8 cellular contexts compared by ENCODE assay signal in the genomic region with DNA sequence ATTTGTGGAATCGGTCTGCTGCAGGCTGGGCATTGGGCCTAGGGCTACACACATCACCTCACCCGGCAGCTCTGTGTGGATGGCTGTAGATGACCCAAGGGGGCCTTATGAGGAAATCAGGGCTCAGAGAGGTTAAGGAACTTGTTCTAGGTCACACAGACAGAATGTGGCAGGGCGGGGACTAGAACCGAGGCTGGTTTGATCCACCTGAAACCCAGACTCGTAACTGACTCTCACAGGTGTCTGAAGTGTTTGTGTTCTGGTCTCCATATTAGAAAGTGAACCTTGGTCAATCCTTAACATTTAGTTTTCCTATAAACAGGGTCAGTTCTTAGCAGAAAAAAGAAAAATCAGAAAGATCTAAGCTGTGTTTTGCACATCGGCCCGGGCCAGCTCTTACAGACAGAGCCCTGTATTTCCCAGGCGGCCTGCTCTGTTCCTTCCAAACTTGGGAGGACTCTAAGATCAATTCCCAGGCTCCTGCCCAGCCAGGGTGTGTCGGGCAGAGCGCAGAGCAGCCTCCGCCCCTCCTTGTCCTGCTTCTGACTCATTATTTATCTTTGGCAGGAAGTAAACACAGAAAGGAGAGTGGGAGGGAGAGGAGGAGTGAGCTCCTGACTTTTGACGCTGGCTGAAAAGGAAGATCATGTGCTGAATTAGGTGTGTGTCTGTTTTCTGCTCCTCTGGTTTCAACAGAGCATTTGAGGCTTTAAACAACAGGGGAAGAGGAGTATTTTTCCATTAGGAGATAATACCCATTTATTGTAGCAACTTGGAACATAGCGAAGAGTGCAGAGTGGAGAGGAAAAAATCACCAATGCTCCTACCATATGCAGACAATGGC.
DNase-seq lines count a peak whose midpoint lies in the region; ATAC-seq and TF ChIP-seq lines count a peak whose summit lies in the region.

No MANE protein-coding gene starts in this region.

- DNase-seq in AG04450 (ENCODE audit: low read depth, low spot score) (peak; percentile 45), KBM-7 (peak; percentile 22), T1000 (lab: John Stamatoyannopoulos, UW) (peak; percentile 67), foreskin melanocyte (peak; percentile 63), trophoblast cell (peak; percentile 63 to 74), T-cell (no peak)

- no peak overlapping the region for H3K4me3 Mint-ChIP-seq in T-cell

- H3K23ac ChIP-seq in trophoblast cell (ENCODE audit: low read length) = no peak overlapping the region

- no peak overlapping the region for H3K14ac ChIP-seq in trophoblast cell (ENCODE audit: low read length)

- no peak overlapping the region for H3K4me2 ChIP-seq in trophoblast cell (ENCODE audit: low read length)

- peaks cover 5% of the 10 kb centered on the region; the same call in 1 of the 2 replicates for H3K9me3 ChIP-seq in AG04450 (ENCODE audit: control insufficient read depth, insufficient read depth, low read length)
- H3K9me3 ChIP-seq in trophoblast cell (ENCODE audit: insufficient read depth, low read depth, low read length) = no peaks in the 10 kb centered on the region

- H3K79me2 ChIP-seq in trophoblast cell (ENCODE audit: control insufficient read depth, insufficient read depth, low read length, poor library complexity) = peaks cover 2% of the 10 kb centered on the region

- no peaks in the 10 kb centered on the region for H3K4me1 Mint-ChIP-seq in T-cell

- H4K12ac ChIP-seq in trophoblast cell (ENCODE audit: low read depth, low read length) = no peak overlapping the region

- no peak overlapping the region for H2AK5ac ChIP-seq in trophoblast cell (ENCODE audit: low read length)

- peak overlapping the region; percentile 45 for H4K91ac ChIP-seq in trophoblast cell (ENCODE audit: low read depth, low read length)

- H3K36me3 Mint-ChIP-seq in T-cell = no peaks in the 10 kb centered on the region

- H4K8ac ChIP-seq in trophoblast cell (ENCODE audit: low read depth, low read length) = no peak overlapping the region

- no peak overlapping the region for H3K4ac ChIP-seq in trophoblast cell (ENCODE audit: low read depth, low read length)

- no peak overlapping the region for H2AFZ ChIP-seq in trophoblast cell (ENCODE audit: insufficient read depth, low read length, poor library complexity)

- H3K9ac ChIP-seq in trophoblast cell (ENCODE audit: low read length) = no peak overlapping the region

- peak overlapping the region; percentile 27 for H2BK12ac ChIP-seq in trophoblast cell (ENCODE audit: low read length)

- no peak overlapping the region for H3K18ac ChIP-seq in trophoblast cell (ENCODE audit: low read length)

- no peak overlapping the region for H3K27ac Mint-ChIP-seq in T-cell

- no peak for TF ChIP-seq CTCF in AG04450 (IDR thresholded peaks at IDR 0.05; ENCODE audit: low read depth, low read length)

- H2BK5ac ChIP-seq in trophoblast cell (ENCODE audit: low read depth, low read length, poor library complexity) = peak overlapping the region; percentile 9

- in situ Hi-C loops in KBM-7 (cut with MboI; ENCODE audit: low pct_unique_long_range_greater_than_20kb, low sequenced_read_pairs) = no loop called here

- POLR2A ChIA-PET in AG04450 (lab: Yijun Ruan, JAX) = interaction anchor here (0.6 to 1.0 kb wide), 2 partner anchors 42 to 369 kb away, joined by 3 to 6 read pairs; no protein-coding TSS in a partner anchor
- POLR2A ChIA-PET in T-cell (lab: Charles Lee) = no interaction called here

- peaks cover 0 to 3% of the 10 kb centered on the region in 2 donors for H3K27me3 Mint-ChIP-seq in T-cell

- no peaks in the 10 kb centered on the region for H3K27me3 ChIP-seq in AG04450 (ENCODE audit: control insufficient read depth, insufficient read depth, low read length)
- H3K27me3 ChIP-seq in trophoblast cell (ENCODE audit: insufficient read depth, low read length) = no peaks in the 10 kb centered on the region

- H3K4me3 ChIP-seq in AG04450 (ENCODE audit: low read depth, low read length) (no peak overlapping the region), trophoblast cell (ENCODE audit: low read depth, low read length) (no peak overlapping the region)

- no peak overlapping the region for H2BK120ac ChIP-seq in trophoblast cell (ENCODE audit: insufficient read depth, low read length, poor library complexity)

- CTCF ChIA-PET in AG04450 (lab: Charles Lee) = interaction anchor here (0.6 to 4.5 kb wide), 5 partner anchors 9 to 239 kb away, joined by 3 to 61 read pairs (median 4); no protein-coding TSS in a partner anchor
- CTCF ChIA-PET in T-cell (lab: Charles Lee) = interaction anchor here in 1 of 2 donors (0.6 kb wide), 1 partner anchor 1114 kb away, joined by 3 read pairs; no protein-coding TSS in a partner anchor

- peaks cover 0 to 4% (median 0%) of the 10 kb centered on the region in 3 donors for H3K9me3 Mint-ChIP-seq in T-cell

- ATAC-seq in GM19455 (IDR thresholded peaks at IDR 0.05; ENCODE audit: unreplicated experiment) (no peak), HG02798 (IDR thresholded peaks at IDR 0.05; ENCODE audit: poor library complexity, unreplicated experiment) (no peak), T-cell (replicated peaks in 1 of 4) (no peak)

- no peaks in the 10 kb centered on the region for H3K36me3 ChIP-seq in trophoblast cell (ENCODE audit: control insufficient read depth in 1 of 2, insufficient read depth in 2 of 2, low read length in 2 of 2)

- no peaks in the 10 kb centered on the region for H3K79me1 ChIP-seq in trophoblast cell (ENCODE audit: low read length)

- H3K27ac ChIP-seq in AG04450 (ENCODE audit: low read depth, low read length) = peak overlapping the region; percentile 39
- no peak overlapping the region for H3K27ac ChIP-seq in trophoblast cell (ENCODE audit: low read depth, low read length)

- H3K4me1 ChIP-seq in trophoblast cell (ENCODE audit: control insufficient read depth in 1 of 2, insufficient read depth in 2 of 2, low read length in 2 of 2) = peaks cover 2 to 3% of the 10 kb centered on the region in 2 experiments

- WGBS in trophoblast cell (ENCODE audit: extremely low coverage, insufficient coverage, insufficient read length) = no CpG with 5 or more reads among the region's 13 CpGs

Comparison
In these comparisons a context has a peak if more than half of its experiments do, and no peak if none do; other contexts are left out.
1. DNase-seq: peak in AG04450 (single experiment), KBM-7 (single experiment), T1000 (single experiment), foreskin melanocyte (single experiment) and trophoblast cell (2 of 2); none in T-cell (0 of 34).